ENCODE assay signal across 10 cellular contexts in genomic region chr20:57902478-57902877, GRCh38.
DNase-seq lines count a peak whose midpoint lies in the region; ATAC-seq lines count a peak whose summit lies in the region.
"Had no signal": no experiment of that assay in that cellular context is flagged by ENCODE, and none has a peak within 500 bp of the region (broad histone marks: within the 10 kb centered on the region; RNA-seq: fewer than 3 reads in every experiment).

No MANE protein-coding gene starts in this region.

- H3K4me1 Mint-ChIP-seq in activated CD8-positive, alpha-beta memory T cell treated with anti-CD3 and anti-CD28 coated beads, Interleukin-2, amount 10 ng/mL, durations not matched to agents 7 days and 5 days: peaks cover 5% of the 10 kb centered on the region
- no peaks in the 10 kb centered on the region for H3K4me1 Mint-ChIP-seq in activated T-helper 1 cell treated with anti-CD3 and anti-CD28 coated beads, Interleukin-12 subunit alpha, Interleukin-12 subunit beta, Interleukin-2, Interleukin-4 antibody, amounts not matched to agents 30 ng/mL and 10 ng/mL and 1 ng/mL, durations not matched to agents 14 hours and 24 hours and 36 hours (ENCODE audit: low read depth)

- peak overlapping the region; percentile 3 for H3K27ac Mint-ChIP-seq in activated CD8-positive, alpha-beta memory T cell treated with anti-CD3 and anti-CD28 coated beads, Interleukin-2, amount 10 ng/mL, durations not matched to agents 7 days and 5 days
- no peak overlapping the region for H3K27ac Mint-ChIP-seq in activated T-helper 1 cell treated with anti-CD3 and anti-CD28 coated beads, Interleukin-12 subunit alpha, Interleukin-12 subunit beta, Interleukin-2, Interleukin-4 antibody, amounts not matched to agents 30 ng/mL and 10 ng/mL and 1 ng/mL, durations not matched to agents 14 hours and 24 hours and 36 hours

- no peak overlapping the region for H3K4me3 Mint-ChIP-seq in activated CD8-positive, alpha-beta memory T cell treated with anti-CD3 and anti-CD28 coated beads, Interleukin-2, amount 10 ng/mL, durations not matched to agents 7 days and 5 days
- no peak overlapping the region for H3K4me3 Mint-ChIP-seq in activated T-helper 1 cell treated with anti-CD3 and anti-CD28 coated beads, Interleukin-12 subunit alpha, Interleukin-12 subunit beta, Interleukin-2, Interleukin-4 antibody, amounts not matched to agents 30 ng/mL and 10 ng/mL and 1 ng/mL, durations not matched to agents 14 hours and 24 hours and 36 hours

- intact Hi-C loops in activated T-helper 1 cell treated with anti-CD3 and anti-CD28 coated beads, Interleukin-12 subunit alpha, Interleukin-12 subunit beta, Interleukin-2, Interleukin-4 antibody, amounts not matched to agents 30 ng/mL and 10 ng/mL and 1 ng/mL, durations not matched to agents 14 hours and 24 hours and 36 hours (cut with micrococcal nuclease): no loop called here

- no peak for DNase-seq in activated CD8-positive, alpha-beta memory T cell treated with anti-CD3 and anti-CD28 coated beads, Interleukin-2, amount 10 ng/mL, durations not matched to agents 7 days and 5 days
- no peak for DNase-seq in activated CD8-positive, alpha-beta memory T cell treated with anti-CD3 and anti-CD28 coated beads for 24 hours
- DNase-seq in SW480 (ENCODE audit: low spot score): peak; percentile 95
- no peak for DNase-seq in stimulated activated naive CD8-positive, alpha-beta T cell treated with anti-CD3 and anti-CD28 coated beads, Interleukin-15, Interleukin-2, amounts not matched to agents 100 U/mL and 50 U/mL, for 24 hours
- no peak for DNase-seq in central memory CD4-positive, alpha-beta T cell
- DNase-seq in activated T-helper 1 cell treated with anti-CD3 and anti-CD28 coated beads, Interleukin-12 subunit alpha, Interleukin-12 subunit beta, Interleukin-2, Interleukin-4 antibody, amounts not matched to agents 30 ng/mL and 10 ng/mL and 1 ng/mL, durations not matched to agents 14 hours and 24 hours and 36 hours (ENCODE audit: low spot score): no peak
- no peak for DNase-seq in caudate nucleus (lab: John Stamatoyannopoulos, UW)
- DNase-seq: activated CD4-positive, CD25-positive, alpha-beta regulatory T cell treated with anti-CD3 and anti-CD28 coated beads, Interleukin-2, amount 50 U/mL, for 72 hours had no signal

- H3K36me3 Mint-ChIP-seq in activated CD8-positive, alpha-beta memory T cell treated with anti-CD3 and anti-CD28 coated beads, Interleukin-2, amount 10 ng/mL, durations not matched to agents 7 days and 5 days: no peaks in the 10 kb centered on the region
- H3K36me3 Mint-ChIP-seq in activated T-helper 1 cell treated with anti-CD3 and anti-CD28 coated beads, Interleukin-12 subunit alpha, Interleukin-12 subunit beta, Interleukin-2, Interleukin-4 antibody, amounts not matched to agents 30 ng/mL and 10 ng/mL and 1 ng/mL, durations not matched to agents 14 hours and 24 hours and 36 hours (ENCODE audit: low read depth): no peaks in the 10 kb centered on the region

- peak; percentile 53 for ATAC-seq in activated CD8-positive, alpha-beta memory T cell treated with anti-CD3 and anti-CD28 coated beads, Interleukin-2, amount 10 ng/mL, durations not matched to agents 7 days and 5 days
- peak; percentile 73 for ATAC-seq in HG03139 (IDR thresholded peaks at IDR 0.05; ENCODE audit: unreplicated experiment)
- ATAC-seq in stimulated activated naive CD8-positive, alpha-beta T cell treated with anti-CD3 and anti-CD28 coated beads, Interleukin-15, Interleukin-2, amounts not matched to agents 100 U/mL and 50 U/mL, for 24 hours: peak; percentile 62

- H3K9me3 Mint-ChIP-seq in activated CD8-positive, alpha-beta memory T cell treated with anti-CD3 and anti-CD28 coated beads, Interleukin-2, amount 10 ng/mL, durations not matched to agents 7 days and 5 days (ENCODE audit: low read depth): no peaks in the 10 kb centered on the region
- no peaks in the 10 kb centered on the region for H3K9me3 Mint-ChIP-seq in activated T-helper 1 cell treated with anti-CD3 and anti-CD28 coated beads, Interleukin-12 subunit alpha, Interleukin-12 subunit beta, Interleukin-2, Interleukin-4 antibody, amounts not matched to agents 30 ng/mL and 10 ng/mL and 1 ng/mL, durations not matched to agents 14 hours and 24 hours and 36 hours

- H3K27ac ChIP-seq in caudate nucleus (ENCODE audit: low read depth, low read length): no peak overlapping the region
- H3K27ac ChIP-seq: esophagus muscularis mucosa had no signal

- CTCF ChIA-PET in activated CD8-positive, alpha-beta memory T cell treated with anti-CD3 and anti-CD28 coated beads, Interleukin-2, amount 10 ng/mL, durations not matched to agents 7 days and 5 days (lab: Charles Lee): no interaction called here

- peaks cover 36% of the 10 kb centered on the region for H3K27me3 Mint-ChIP-seq in activated CD8-positive, alpha-beta memory T cell treated with anti-CD3 and anti-CD28 coated beads, Interleukin-2, amount 10 ng/mL, durations not matched to agents 7 days and 5 days
- peaks cover 17% of the 10 kb centered on the region for H3K27me3 Mint-ChIP-seq in activated T-helper 1 cell treated with anti-CD3 and anti-CD28 coated beads, Interleukin-12 subunit alpha, Interleukin-12 subunit beta, Interleukin-2, Interleukin-4 antibody, amounts not matched to agents 30 ng/mL and 10 ng/mL and 1 ng/mL, durations not matched to agents 14 hours and 24 hours and 36 hours (ENCODE audit: insufficient read depth)
